In genomic region chr4:109406337-109406931, GRCh38 we compare ENCODE assay signal across 8 cellular contexts. TPM values are rescaled to one million over a fixed set of nuclear protein-coding genes. Genes with fewer than 3 reads are reported as not detected.
DNase-seq lines count a peak whose midpoint lies in the region; ATAC-seq, FAIRE-seq and TF ChIP-seq lines count a peak whose summit lies in the region.

No MANE protein-coding gene starts in this region.

- DNase-seq in D721Med (ENCODE audit: insufficient read length, low spot score) (no peak), NCI-H2227 (lab: John Stamatoyannopoulos, UW; ENCODE audit: unreplicated experiment) (peak; percentile 68), GM12878 (ENCODE audit: low read depth, low spot score) (no peak), iris pigment epithelial cell (ENCODE audit: low read depth) (peak; percentile 75), superior temporal gyrus (ENCODE audit: extremely low spot score) (peak; percentile 76)

- in situ Hi-C loops in GM12878 (cut with MboI): loop anchor here (10.0 kb wide), 2 partner anchors 562 to 722 kb away; no protein-coding TSS in a partner anchor

- H3K27ac ChIP-seq in GM12878 (ENCODE audit: control insufficient read depth, insufficient read depth): no peak overlapping the region

- no peak overlapping the region for H2AFZ ChIP-seq in GM12878 (ENCODE audit: control insufficient read depth, low read depth, low read length)

- intact Hi-C loops in GM12878 (cut with micrococcal nuclease; ENCODE audit: unreplicated experiment): loop anchor here (1.0 to 10.0 kb wide), 5 partner anchors 109 to 723 kb away; no protein-coding TSS in a partner anchor

- no peaks in the 10 kb centered on the region for H4K20me1 ChIP-seq in GM12878 (ENCODE audit: control insufficient read depth, insufficient read depth)

- FAIRE-seq in D721Med (lab: Jason Lieb, UNC): peak; percentile 94
- peak; percentile 95 for FAIRE-seq in GM12878 (lab: Jason Lieb, UNC)

- no peak for TF ChIP-seq POLR2A in GM12878 (IDR thresholded peaks at IDR 0.05; ENCODE audit: low read depth, low read length)

- TF ChIP-seq RAD21 in GM12878 (IDR thresholded peaks at IDR 0.05; ENCODE audit: insufficient read depth, low read depth, low read length): peak; percentile 82

- no peak overlapping the region for H3K4me3 ChIP-seq in GM12878

- peaks cover 0 to 3% of the 10 kb centered on the region in 2 experiments; a peak in 1 of 4 replicates for H3K27me3 ChIP-seq in GM12878 (replicated peaks in 1 of 2; ENCODE audit: control insufficient read depth in 2 of 2, insufficient read depth in 2 of 2, low read length in 1 of 2)

- TF ChIP-seq EP300 in GM12878 (IDR thresholded peaks at IDR 0.05; ENCODE audit: borderline replicate concordance in 1 of 2, control insufficient read depth in 1 of 2, low read depth in 2 of 2, low read length in 2 of 2): no peak

- POLR2A ChIA-PET in GM12878 (lab: Charles Lee): no interaction called here

- CTCF ChIA-PET in GM12878 (lab: Yijun Ruan, JAX): interaction anchor here (0.6 to 1.7 kb wide), 17 partner anchors 12 to 1387 kb away, joined by 3 to 5 read pairs (median 3); no protein-coding TSS in a partner anchor

- H3K79me2 ChIP-seq in GM12878 (ENCODE audit: control insufficient read depth, insufficient read depth, low read length): no peaks in the 10 kb centered on the region

- RAD21 ChIA-PET in GM12878 (lab: Charles Lee; ENCODE audit: unreplicated experiment): interaction anchor here (1.6 kb wide), 1 partner anchor 36 kb away, joined by 4 read pairs; no protein-coding TSS in a partner anchor

- 0% methylated on average over 2 of the region's 2 CpGs for WGBS in GM12878 (ENCODE audit: insufficient coverage, insufficient replicate concordance, low lambda C conversion rate, missing lambda C conversion rate)

- H3K4me1 ChIP-seq in GM12878 (ENCODE audit: control insufficient read depth, insufficient read depth, low read length): no peaks in the 10 kb centered on the region

- no peaks in the 10 kb centered on the region for H3K36me3 ChIP-seq in GM12878 (ENCODE audit: control insufficient read depth in 2 of 2, insufficient read depth in 2 of 2, low read length in 1 of 2)

- SMC1A ChIA-PET in GM12878 (lab: Charles Lee; ENCODE audit: uncharacterized antibody, unreplicated experiment): interaction anchor here (0.7 to 1.1 kb wide), 4 partner anchors 97 to 271 kb away, joined by 3 to 5 read pairs (median 3); no protein-coding TSS in a partner anchor

- H3K9me3 ChIP-seq in GM12878 (replicated peaks; ENCODE audit: control insufficient read depth, insufficient read depth, low read length): no peaks in the 10 kb centered on the region

- H3K9ac ChIP-seq in GM12878 (ENCODE audit: control insufficient read depth, insufficient read depth, low read length): no peak overlapping the region

- no peak overlapping the region for H3K4me2 ChIP-seq in GM12878 (ENCODE audit: control insufficient read depth, insufficient read depth)

- TF ChIP-seq CTCF in D721Med (IDR thresholded peaks at IDR 0.05; ENCODE audit: insufficient read depth, missing control alignments) (peak; percentile 90), GM12878 (IDR thresholded peaks at IDR 0.05 in 2 of 3, conservative IDR thresholded peaks at IDR 0.05 in 1 of 3; ENCODE audit: control insufficient read depth in 2 of 3, extremely low read depth in 1 of 3, insufficient read depth in 1 of 3, low read depth in 3 of 3, low read length in 3 of 3) (peak; percentile 59 to 76 (median 72); a peak in 5 of 6 replicates)

- BruUV-seq in GM12878 (replicated peaks; lab: Mats Ljungman, UMichigan): no TSS peak

- ATAC-seq in GM18858 (IDR thresholded peaks at IDR 0.05; ENCODE audit: unreplicated experiment) (peak; percentile 81), HG03064 (IDR thresholded peaks at IDR 0.05; ENCODE audit: low read depth, unreplicated experiment) (peak; percentile 81), GM12878 (peak; percentile 94), HG02970 (IDR thresholded peaks at IDR 0.05; ENCODE audit: low FRiP score, unreplicated experiment) (no peak)

TF ChIP-seq in GM12878, 131 proteins besides CTCF, POLR2A, EP300 and RAD21:
- no peak for TF ChIP-seq LARP7 (IDR thresholded peaks at IDR 0.05)
- TF ChIP-seq IRF4 (IDR thresholded peaks at IDR 0.05; ENCODE audit: low read depth, low read length): 0 out of 2 replicates have a peak, but pooled peaks have one; percentile 15
- TF ChIP-seq SMC3 (IDR thresholded peaks at IDR 0.05; ENCODE audit: borderline replicate concordance, low read length): peak; percentile 65
- TF ChIP-seq STAT3 (IDR thresholded peaks at IDR 0.05; ENCODE audit: low read depth, low read length): no peak

RNA-seq across cellular contexts. Expression of gene SEC24B, which starts 27.2 kb away (rescaled TPM):
- 52.5 and 54.5 TPM in 2 replicates for total RNA-seq in GM12878 (2013; cell fraction: nucleolus; rRNA removed)
- total RNA-seq in GM12878 (2014; rRNA removed) (11.3 and 12.9 TPM in 2 replicates), GM12878 (2014; rRNA removed; fragmentation: Illumina TruSeq; extraction: Trizol) (16.0 and 16.1 TPM in 2 replicates), GM12878 (2021) (17.9 and 19.2 TPM in 2 replicates)
- 7.5 TPM for polyA plus RNA-seq in GM12878 (2011; ENCODE audit: low read depth)
- polyA plus RNA-seq in GM12878 (2011; rRNA removed) (36.2 and 43.2 TPM in 2 replicates), GM12878 (2014; fragmentation: Illumina TruSeq; extraction: Trizol) (24.5 and 26.5 TPM in 2 replicates), GM12878 (2014; fragmentation: Nextera tagmentation; extraction: Ambion mirVana) (1 to 10 TPM; 6.4 to 8.1 TPM), GM12878 (2014; rRNA removed) (15.9 and 16.0 TPM in 2 replicates), GM12878 (2016; fragmentation: Nextera tagmentation; extraction: Ambion mirVana) (10 to 100 TPM; 15.7 to 16.6 TPM)
- 36.2 and 38.2 TPM in 2 replicates for polyA plus RNA-seq in GM12878 (2011; cell fraction: cytosol; rRNA removed)
- 32.3 and 40.4 TPM in 2 replicates for polyA plus RNA-seq in GM12878 (2011; cell fraction: nucleus; rRNA removed)
- polyA plus RNA-seq in GM12878 (2012): 9.1 and 14.4 TPM in 2 replicates
- polyA minus RNA-seq in GM12878 (2011; rRNA and poly(A)+ RNA removed): 108 and 136 TPM in 2 replicates
- 23.0 and 23.7 TPM in 2 replicates for polyA minus RNA-seq in GM12878 (2011; cell fraction: cytosol; rRNA and poly(A)+ RNA removed)
- polyA minus RNA-seq in GM12878 (2011; cell fraction: nucleus; rRNA and poly(A)+ RNA removed): 48.2 and 65.2 TPM in 2 replicates

Comparison
In these comparisons a context has a peak if more than half of its experiments do, and no peak if none do; other contexts are left out.
1. DNase-seq: peak in NCI-H2227 (single experiment), iris pigment epithelial cell (single experiment) and superior temporal gyrus (single experiment); none in D721Med (single experiment) and GM12878 (single experiment).